In genomic region chr19:55467236-55468053, GRCh38 we compare ENCODE assay signal across 8 cellular contexts. TPM values are rescaled to one million over a fixed set of nuclear protein-coding genes. Genes with fewer than 3 reads are reported as not detected.
DNase-seq lines count a peak whose midpoint lies in the region; ATAC-seq and TF ChIP-seq lines count a peak whose summit lies in the region.

No MANE protein-coding gene starts in this region.

- H3K4me1 Mint-ChIP-seq in central memory CD8-positive, alpha-beta T cell: peaks cover 1% of the 10 kb centered on the region

- H3K9me3 Mint-ChIP-seq in central memory CD8-positive, alpha-beta T cell: no peaks in the 10 kb centered on the region

- TF ChIP-seq CTCF in GM12875 (IDR thresholded peaks at IDR 0.05; ENCODE audit: borderline replicate concordance, insufficient read depth, low read depth, low read length): peak; percentile 98

- no peak overlapping the region for H3K4me3 Mint-ChIP-seq in central memory CD8-positive, alpha-beta T cell

- peak; percentile 37 for DNase-seq in HT1080 (ENCODE audit: low read depth)
- DNase-seq in activated CD4-positive, CD25-positive, alpha-beta regulatory T cell (lab: John Stamatoyannopoulos, UW): peak; percentile 38 to 60 (median 46)
- DNase-seq in central memory CD8-positive, alpha-beta T cell (ENCODE audit: low spot score in 2 of 2): peak; percentile 38 to 66
- peak; percentile 45 to 86 for DNase-seq in lung microvascular endothelial cell (ENCODE audit: low read depth in 2 of 2)
- peak; percentile 41 to 44 for DNase-seq in stimulated activated CD8-positive, alpha-beta memory T cell treated with anti-CD3 and anti-CD28 coated beads, Interleukin-2, amount 100 ng/mL, for 1 hour (ENCODE audit: low read depth in 2 of 2)
- DNase-seq in mesenteric fat pad (ENCODE audit: low spot score): no peak

- ATAC-seq in central memory CD8-positive, alpha-beta T cell (replicated peaks; ENCODE audit: extremely low read depth, poor library complexity, severe bottlenecking): peak; percentile 40
- no peak for ATAC-seq in HG03196 (IDR thresholded peaks at IDR 0.05; ENCODE audit: unreplicated experiment)

- H3K27me3 Mint-ChIP-seq in central memory CD8-positive, alpha-beta T cell: no peaks in the 10 kb centered on the region

- no peak overlapping the region for H3K27ac Mint-ChIP-seq in central memory CD8-positive, alpha-beta T cell (ENCODE audit: low read depth)

- H3K4me3 ChIP-seq in GM12875 (ENCODE audit: low read depth, low read length): no peak overlapping the region

- peaks cover 2% of the 10 kb centered on the region for H3K36me3 Mint-ChIP-seq in central memory CD8-positive, alpha-beta T cell (ENCODE audit: insufficient read depth)

RNA-seq across cellular contexts. Expression of gene C19orf85, which starts 2.9 kb away (rescaled TPM):
- total RNA-seq in HT1080 (2014; rRNA removed; shearing (Covaris generic)): 0.10 TPM in 1 of 2 replicates, not detected in the other
- not detected in 2 replicates for polyA plus RNA-seq in HT1080 (2015; cell fraction: cytosol; rRNA removed)
- 0.16 TPM in 1 of 2 replicates, not detected in the other for polyA plus RNA-seq in HT1080 (2015; cell fraction: nucleus; rRNA removed)
- total RNA-seq in lung microvascular endothelial cell (not detected in 2 replicates), mesenteric fat pad (not detected)

RNA-seq across cellular contexts. Expression of gene ISOC2, which starts 6.0 kb away (rescaled TPM):
- total RNA-seq in HT1080 (2014; rRNA removed; shearing (Covaris generic)): 82.1 and 89.8 TPM in 2 replicates
- 39.3 and 47.1 TPM in 2 replicates for polyA plus RNA-seq in HT1080 (2015; cell fraction: cytosol; rRNA removed)
- 13.8 and 18.7 TPM in 2 replicates for polyA plus RNA-seq in HT1080 (2015; cell fraction: nucleus; rRNA removed)
- total RNA-seq in lung microvascular endothelial cell (60.7 and 61.9 TPM in 2 replicates), mesenteric fat pad (53.2 TPM)

RNA-seq across cellular contexts. Expression of gene ZNF628, which starts 9.0 kb away (rescaled TPM):
- 2.4 and 4.6 TPM in 2 replicates for total RNA-seq in HT1080 (2014; rRNA removed; shearing (Covaris generic))
- polyA plus RNA-seq in HT1080 (2015; cell fraction: cytosol; rRNA removed): 5.4 and 7.1 TPM in 2 replicates
- 4.0 TPM in 2 replicates for polyA plus RNA-seq in HT1080 (2015; cell fraction: nucleus; rRNA removed)
- total RNA-seq in lung microvascular endothelial cell: 0.65 and 0.79 TPM in 2 replicates
- 9.7 TPM for total RNA-seq in mesenteric fat pad

RNA-seq across cellular contexts. Expression of gene NAT14, which starts 17.5 kb away (rescaled TPM):
- total RNA-seq in HT1080 (2014; rRNA removed; shearing (Covaris generic)): 27.4 and 31.7 TPM in 2 replicates
- 34.2 and 37.5 TPM in 2 replicates for polyA plus RNA-seq in HT1080 (2015; cell fraction: cytosol; rRNA removed)
- 42.0 and 44.1 TPM in 2 replicates for polyA plus RNA-seq in HT1080 (2015; cell fraction: nucleus; rRNA removed)
- total RNA-seq in lung microvascular endothelial cell (5.2 and 7.2 TPM in 2 replicates), mesenteric fat pad (7.3 TPM)

RNA-seq across cellular contexts. Expression of gene SSC5D, which starts 20.8 kb away (rescaled TPM):
- total RNA-seq in HT1080 (2014; rRNA removed; shearing (Covaris generic)): 0.05 and 0.07 TPM in 2 replicates
- polyA plus RNA-seq in HT1080 (2015; cell fraction: cytosol; rRNA removed): 0.03 TPM in 1 of 2 replicates, not detected in the other
- not detected in 2 replicates for polyA plus RNA-seq in HT1080 (2015; cell fraction: nucleus; rRNA removed)
- total RNA-seq in lung microvascular endothelial cell (0.22 TPM in 1 of 2 replicates, not detected in the other), mesenteric fat pad (13.9 TPM)
